ENCODE assay signal across 1 cellular context in the genomic region with DNA sequence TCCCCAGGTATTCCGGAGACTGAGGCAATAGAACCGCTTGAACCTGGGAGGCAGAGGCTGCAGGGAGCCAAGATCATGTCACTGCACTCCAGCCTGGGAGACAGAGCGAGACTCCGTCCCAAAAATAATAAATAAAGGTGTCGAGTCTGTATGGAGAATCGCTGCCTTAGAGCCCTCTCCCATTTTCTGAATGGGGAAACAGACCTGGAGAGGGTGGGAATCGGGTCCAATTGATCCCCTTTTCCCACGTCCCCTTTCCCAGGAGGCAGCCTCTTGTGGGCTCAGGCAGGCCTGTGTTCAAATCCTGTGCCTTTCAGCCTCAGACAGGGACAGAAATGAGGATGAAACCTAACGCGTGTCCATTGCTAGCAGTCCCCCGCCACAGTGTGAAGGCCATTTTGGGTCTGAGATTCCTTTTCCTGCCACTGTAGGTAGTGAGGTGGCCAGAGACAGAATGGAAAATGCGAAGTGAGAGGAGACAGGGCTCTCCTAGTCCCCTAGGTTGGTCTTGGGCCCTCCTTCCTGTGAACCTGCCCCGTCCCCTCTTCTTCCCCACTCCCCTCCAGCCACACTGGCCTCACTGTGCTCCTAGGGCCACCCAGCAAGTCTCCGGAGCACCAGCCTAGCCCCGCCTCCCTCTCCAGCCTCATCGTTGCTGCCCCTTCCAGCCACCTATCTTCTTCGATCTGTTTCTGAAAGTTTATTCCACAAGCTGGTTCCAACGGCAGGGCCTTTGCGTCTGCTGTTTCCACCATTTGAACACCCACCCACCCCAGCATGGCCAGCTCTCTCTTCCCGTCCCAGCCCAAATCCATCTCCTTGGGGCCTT.
TF ChIP-seq lines count a peak whose summit lies in the region.

No MANE protein-coding gene starts in this region.

TF ChIP-seq in SK-N-SH, 30 proteins besides CTCF, POLR2A, EP300 and RAD21:
- TF ChIP-seq SIN3A (IDR thresholded peaks at IDR 0.05; ENCODE audit: borderline replicate concordance, low read depth, low read length) (no peak), NFIC (IDR thresholded peaks at IDR 0.05; ENCODE audit: borderline replicate concordance) (no peak), ELF1 (IDR thresholded peaks at IDR 0.05) (no peak), FOSL2 (IDR thresholded peaks at IDR 0.05; ENCODE audit: borderline replicate concordance, low read depth) (no peak), TAF1 (IDR thresholded peaks at IDR 0.05; ENCODE audit: borderline replicate concordance, low read depth, low read length) (no peak), RCOR1 (IDR thresholded peaks at IDR 0.05; ENCODE audit: low read length) (no peak)
- TF ChIP-seq, protein P1, sequence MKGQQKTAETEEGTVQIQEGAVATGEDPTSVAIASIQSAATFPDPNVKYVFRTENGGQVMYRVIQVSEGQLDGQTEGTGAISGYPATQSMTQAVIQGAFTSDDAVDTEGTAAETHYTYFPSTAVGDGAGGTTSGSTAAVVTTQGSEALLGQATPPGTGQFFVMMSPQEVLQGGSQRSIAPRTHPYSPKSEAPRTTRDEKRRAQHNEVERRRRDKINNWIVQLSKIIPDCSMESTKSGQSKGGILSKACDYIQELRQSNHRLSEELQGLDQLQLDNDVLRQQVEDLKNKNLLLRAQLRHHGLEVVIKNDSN (IDR thresholded peaks at IDR 0.05; ENCODE audit: borderline replicate concordance, low read depth), result no peak
- TF ChIP-seq, protein P2, sequence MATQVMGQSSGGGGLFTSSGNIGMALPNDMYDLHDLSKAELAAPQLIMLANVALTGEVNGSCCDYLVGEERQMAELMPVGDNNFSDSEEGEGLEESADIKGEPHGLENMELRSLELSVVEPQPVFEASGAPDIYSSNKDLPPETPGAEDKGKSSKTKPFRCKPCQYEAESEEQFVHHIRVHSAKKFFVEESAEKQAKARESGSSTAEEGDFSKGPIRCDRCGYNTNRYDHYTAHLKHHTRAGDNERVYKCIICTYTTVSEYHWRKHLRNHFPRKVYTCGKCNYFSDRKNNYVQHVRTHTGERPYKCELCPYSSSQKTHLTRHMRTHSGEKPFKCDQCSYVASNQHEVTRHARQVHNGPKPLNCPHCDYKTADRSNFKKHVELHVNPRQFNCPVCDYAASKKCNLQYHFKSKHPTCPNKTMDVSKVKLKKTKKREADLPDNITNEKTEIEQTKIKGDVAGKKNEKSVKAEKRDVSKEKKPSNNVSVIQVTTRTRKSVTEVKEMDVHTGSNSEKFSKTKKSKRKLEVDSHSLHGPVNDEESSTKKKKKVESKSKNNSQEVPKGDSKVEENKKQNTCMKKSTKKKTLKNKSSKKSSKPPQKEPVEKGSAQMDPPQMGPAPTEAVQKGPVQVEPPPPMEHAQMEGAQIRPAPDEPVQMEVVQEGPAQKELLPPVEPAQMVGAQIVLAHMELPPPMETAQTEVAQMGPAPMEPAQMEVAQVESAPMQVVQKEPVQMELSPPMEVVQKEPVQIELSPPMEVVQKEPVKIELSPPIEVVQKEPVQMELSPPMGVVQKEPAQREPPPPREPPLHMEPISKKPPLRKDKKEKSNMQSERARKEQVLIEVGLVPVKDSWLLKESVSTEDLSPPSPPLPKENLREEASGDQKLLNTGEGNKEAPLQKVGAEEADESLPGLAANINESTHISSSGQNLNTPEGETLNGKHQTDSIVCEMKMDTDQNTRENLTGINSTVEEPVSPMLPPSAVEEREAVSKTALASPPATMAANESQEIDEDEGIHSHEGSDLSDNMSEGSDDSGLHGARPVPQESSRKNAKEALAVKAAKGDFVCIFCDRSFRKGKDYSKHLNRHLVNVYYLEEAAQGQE (IDR thresholded peaks at IDR 0.05; ENCODE audit: low read depth, low read length), result no peak
TF ChIP-seq in SK-N-SH: peak in this region for 0.
